Comparison of ENCODE assay signal across 9 cellular contexts in genomic region chr9:78234810-78235209, GRCh38. TPM values are rescaled to one million over a fixed set of nuclear protein-coding genes. Genes with fewer than 3 reads are reported as not detected.
DNase-seq lines count a peak whose midpoint lies in the region; ATAC-seq and TF ChIP-seq lines count a peak whose summit lies in the region.
"Had no signal": no experiment of that assay in that cellular context is flagged by ENCODE, and none has a peak within 500 bp of the region (broad histone marks: within the 10 kb centered on the region; RNA-seq: fewer than 3 reads in every experiment).

No MANE protein-coding gene starts in this region.

- H3K36me3 Mint-ChIP-seq in natural killer cell = no peaks in the 10 kb centered on the region
- peaks cover 12% of the 10 kb centered on the region for H3K36me3 Mint-ChIP-seq in T-helper 2 cell treated with Interferon-gamma antibody and Interleukin-4, amounts not matched to agents 5 μg/mL and 100 μg/mL, for 36 hours (ENCODE audit: low read depth)

- H3K9me3 Mint-ChIP-seq in natural killer cell = no peaks in the 10 kb centered on the region
- no peaks in the 10 kb centered on the region for H3K9me3 Mint-ChIP-seq in T-helper 2 cell treated with Interferon-gamma antibody and Interleukin-4, amounts not matched to agents 5 μg/mL and 100 μg/mL, for 36 hours
- H3K9me3 Mint-ChIP-seq: activated T-helper 1 cell treated with anti-CD3 and anti-CD28 coated beads, Interleukin-12 subunit alpha, Interleukin-12 subunit beta, Interleukin-2, Interleukin-4 antibody, amounts not matched to agents 30 ng/mL and 10 ng/mL and 1 ng/mL, durations not matched to agents 14 hours and 24 hours and 36 hours had no signal

- ATAC-seq in natural killer cell = no peak

- in situ Hi-C loops in KBM-7 (cut with MboI; ENCODE audit: low pct_unique_long_range_greater_than_20kb, low sequenced_read_pairs) (no loop called here), GM13976 (cut with MboI; ENCODE audit: low sequenced_read_pairs, unreplicated experiment) (no loop called here)

- no peaks in the 10 kb centered on the region for H3K4me1 ChIP-seq in BE2C
- H3K4me1 ChIP-seq in KMS-11 (ENCODE audit: low read depth, poor library complexity, severe bottlenecking) = peaks cover 16% of the 10 kb centered on the region

- peak overlapping the region; percentile 85 for H3K4me3 ChIP-seq in BE2C (ENCODE audit: low read depth, low read length)
- H3K4me3 ChIP-seq in KMS-11 (IDR thresholded peaks at IDR 0.05; ENCODE audit: insufficient read depth, low read depth, low read length) = no peak overlapping the region
- peak overlapping the region; percentile 86 for H3K4me3 ChIP-seq in coronary artery

- DNase-seq in BE2C = no peak
- DNase-seq in coronary artery (ENCODE audit: low spot score) = no peak
- no peak for DNase-seq in natural killer cell
- no peak for DNase-seq in KBM-7
- no peak for DNase-seq in activated CD8-positive, alpha-beta memory T cell treated with anti-CD3 and anti-CD28 coated beads, Interleukin-2, amount 50 U/mL, for 48 hours
- no peak for DNase-seq in T-helper 2 cell treated with Interferon-gamma antibody and Interleukin-4, amounts not matched to agents 5 μg/mL and 100 μg/mL, for 36 hours (ENCODE audit: low spot score)
- no peak for DNase-seq in GM13976 (ENCODE audit: low spot score)

- peaks cover 32 to 37% of the 10 kb centered on the region in 2 donors for H3K4me1 Mint-ChIP-seq in natural killer cell
- peaks cover 27% of the 10 kb centered on the region for H3K4me1 Mint-ChIP-seq in T-helper 2 cell treated with Interferon-gamma antibody and Interleukin-4, amounts not matched to agents 5 μg/mL and 100 μg/mL, for 36 hours (ENCODE audit: low read depth)

- peak overlapping the region; percentile 49 for H3K4me2 ChIP-seq in KMS-11

- peak overlapping the region; percentile 99 for H2AFZ ChIP-seq in KMS-11 (ENCODE audit: low read depth)

- intact Hi-C loops in natural killer cell (cut with micrococcal nuclease) = no loop called here

- H3K9me3 ChIP-seq in BE2C = no peaks in the 10 kb centered on the region

- TF ChIP-seq CTCF in BE2C (IDR thresholded peaks at IDR 0.05; ENCODE audit: low read depth, low read length) = no peak
- no peak for TF ChIP-seq CTCF in KMS-11 (conservative IDR thresholded peaks at IDR 0.05; ENCODE audit: low read depth, low read length)
- no peak for TF ChIP-seq CTCF in coronary artery (IDR thresholded peaks at IDR 0.05)
- no peak for TF ChIP-seq CTCF in natural killer cell (IDR thresholded peaks at IDR 0.05)
- no peak for TF ChIP-seq CTCF in GM13976 (IDR thresholded peaks at IDR 0.05; ENCODE audit: borderline replicate concordance, control extremely low read depth, extremely low read depth, insufficient read depth, missing control alignments)

- no peaks in the 10 kb centered on the region for H4K20me1 ChIP-seq in KMS-11 (ENCODE audit: insufficient read depth)

- H3K9ac ChIP-seq in KMS-11 = peak overlapping the region; percentile 78; the same call in 1 of the 2 replicates

- no peaks in the 10 kb centered on the region for H3K27me3 Mint-ChIP-seq in natural killer cell (ENCODE audit: low read depth in 2 of 2)
- no peaks in the 10 kb centered on the region for H3K27me3 Mint-ChIP-seq in T-helper 2 cell treated with Interferon-gamma antibody and Interleukin-4, amounts not matched to agents 5 μg/mL and 100 μg/mL, for 36 hours (ENCODE audit: low read depth)

- H3K27me3 ChIP-seq in BE2C (peaks cover 3% of the 10 kb centered on the region), KMS-11 (ENCODE audit: insufficient read depth, low read depth) (no peaks in the 10 kb centered on the region)

- H3K36me3 ChIP-seq in BE2C = no peaks in the 10 kb centered on the region; the same call in 1 of the 2 replicates
- no peaks in the 10 kb centered on the region for H3K36me3 ChIP-seq in KMS-11 (ENCODE audit: insufficient read depth)

- peak overlapping the region; percentile 91 for H3K4me3 Mint-ChIP-seq in natural killer cell
- no peak overlapping the region for H3K4me3 Mint-ChIP-seq in T-helper 2 cell treated with Interferon-gamma antibody and Interleukin-4, amounts not matched to agents 5 μg/mL and 100 μg/mL, for 36 hours
- H3K4me3 Mint-ChIP-seq: activated T-helper 1 cell treated with anti-CD3 and anti-CD28 coated beads, Interleukin-12 subunit alpha, Interleukin-12 subunit beta, Interleukin-2, Interleukin-4 antibody, amounts not matched to agents 30 ng/mL and 10 ng/mL and 1 ng/mL, durations not matched to agents 14 hours and 24 hours and 36 hours had no signal

- peaks cover 11% of the 10 kb centered on the region; the same call in 1 of the 2 replicates for H3K79me2 ChIP-seq in KMS-11 (ENCODE audit: insufficient read depth, low read depth)

- H3K27ac ChIP-seq in KMS-11 = no peak overlapping the region
- no peak overlapping the region for H3K27ac ChIP-seq in coronary artery

- H3K27ac Mint-ChIP-seq in natural killer cell = peak overlapping the region in 1 of 2 donors; percentile 98
- no peak overlapping the region for H3K27ac Mint-ChIP-seq in T-helper 2 cell treated with Interferon-gamma antibody and Interleukin-4, amounts not matched to agents 5 μg/mL and 100 μg/mL, for 36 hours

RNA-seq across cellular contexts. Expression of gene CEP78, which starts 1.1 kb away (rescaled TPM):
- polyA plus RNA-seq in BE2C (2012; ENCODE audit: insufficient read depth, insufficient read length, low read depth) = 4.6 TPM
- 100 to 1,000 TPM; 204 to 304 (median 253) TPM for total RNA-seq in natural killer cell
